ENCODE assay signal across 11 cellular contexts in genomic region chr9:104605527-104605926, GRCh38. TPM values are rescaled to one million over a fixed set of nuclear protein-coding genes. Genes with fewer than 3 reads are reported as not detected.
"Had no signal": no experiment of that assay in that cellular context is flagged by ENCODE, and none has a peak within 500 bp of the region (broad histone marks: within the 10 kb centered on the region; RNA-seq: fewer than 3 reads in every experiment).

Gene OR13C2 (minus strand): TSS chr9:104605627. CDS start chr9:104605627, 0 bp downstream.

RNA-seq across cellular contexts. Expression of gene OR13C2, which starts in this region (rescaled TPM):
- total RNA-seq: OCI-LY7, PC-3, PC-9, Peyer's patch, Right ventricle myocardium inferior, Right ventricle myocardium superior, RPMI7951, SJCRH30, SJSA1, SK-MEL-5, T-cell had no signal
